2 cellular contexts compared by ENCODE assay signal in the genomic region with DNA sequence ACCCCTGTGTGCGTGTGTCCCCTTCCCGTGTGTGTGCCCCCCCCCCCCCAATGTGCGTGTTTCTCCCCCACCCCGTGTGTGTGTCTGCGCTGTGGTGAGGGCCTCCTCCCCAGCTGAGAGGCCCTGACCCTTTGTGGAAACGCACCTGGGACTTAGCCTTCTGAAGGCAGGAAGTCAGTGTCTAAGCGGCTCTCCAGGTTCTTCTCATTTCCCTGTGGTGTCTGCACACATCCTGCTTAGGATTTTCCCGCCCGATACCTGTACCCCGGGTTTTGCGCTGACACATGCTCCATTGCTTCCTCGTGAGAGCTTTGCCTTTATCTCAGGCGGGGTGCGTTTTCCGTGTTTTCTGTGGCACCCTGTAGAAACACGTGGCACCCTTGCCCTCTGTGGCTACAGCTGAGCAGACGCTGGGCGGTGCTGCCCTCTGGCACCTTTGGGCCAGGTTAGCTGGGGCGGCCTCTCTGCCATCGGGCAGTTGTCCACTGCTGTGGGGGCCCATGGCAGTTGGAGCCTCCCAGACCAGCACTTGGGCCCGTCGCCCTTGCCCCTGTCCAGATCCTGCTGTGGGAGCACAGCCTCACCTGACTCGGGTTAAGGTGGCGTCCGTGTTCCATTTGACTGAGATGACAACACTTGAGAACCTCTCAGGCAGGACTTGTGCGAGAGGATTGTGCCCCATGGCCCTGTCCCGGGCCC.
TF ChIP-seq lines count a peak whose summit lies in the region.

No MANE protein-coding gene starts in this region.

TF ChIP-seq in WTC11, 78 proteins besides CTCF, POLR2A, EP300 and RAD21:
- no peak for TF ChIP-seq ZBTB43 (CRISPR knock-in tag; IDR thresholded peaks at IDR 0.05)
- TF ChIP-seq PRDM15 (CRISPR knock-in tag; IDR thresholded peaks at IDR 0.05) = 0 out of 2 replicates have a peak, but pooled peaks have one; percentile 21

TF ChIP-seq in K562, 482 proteins besides CTCF, POLR2A, EP300 and RAD21:
- peak; percentile 4; the same call in 1 of the 2 replicates for TF ChIP-seq POLR2G (IDR thresholded peaks at IDR 0.05; ENCODE audit: low read depth, low read length)
- no peak for TF ChIP-seq JUN (IDR thresholded peaks at IDR 0.05; ENCODE audit: borderline replicate concordance, low read depth, low read length)
- no peak for TF ChIP-seq JUN (CRISPR knock-in tag; IDR thresholded peaks at IDR 0.05; ENCODE audit: borderline replicate concordance)
